Comparison of ENCODE assay signal across 10 cellular contexts in the genomic region with DNA sequence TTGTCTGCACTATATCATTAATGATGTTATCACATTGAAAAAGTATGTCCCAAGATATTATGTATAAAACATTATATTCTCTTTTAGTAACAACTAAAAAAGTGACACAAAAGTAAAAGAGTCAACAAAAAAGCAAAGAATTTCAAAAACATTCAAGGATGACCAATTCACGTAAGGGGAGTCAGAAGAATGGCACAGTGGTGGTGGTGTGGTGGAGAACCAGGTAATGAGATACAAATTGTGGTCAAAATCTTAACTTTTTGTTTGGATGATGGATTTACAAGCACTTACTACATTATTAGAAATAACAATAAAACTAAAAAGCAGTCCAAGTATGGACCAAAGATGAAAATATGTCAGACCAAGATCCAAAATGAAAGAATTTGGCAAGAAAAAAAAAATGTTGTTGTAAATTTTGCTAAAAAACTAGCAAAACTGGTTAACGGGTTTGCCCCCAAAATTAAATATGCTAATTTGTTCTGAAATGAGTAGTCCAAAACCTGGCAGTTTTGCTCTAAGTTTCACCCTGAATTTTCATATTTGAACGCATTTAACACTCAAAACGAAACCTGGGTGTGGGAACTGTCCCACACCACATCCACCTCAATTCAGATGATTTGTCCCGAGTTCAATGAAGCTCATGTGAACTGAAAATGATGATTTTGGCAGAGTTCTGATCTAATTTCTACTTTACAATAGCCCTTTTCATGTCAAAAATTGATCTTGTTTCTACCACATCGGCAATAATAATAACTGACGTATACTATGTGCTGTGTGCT.
DNase-seq lines count a peak whose midpoint lies in the region; ATAC-seq and TF ChIP-seq lines count a peak whose summit lies in the region.
"Had no signal": no experiment of that assay in that cellular context is flagged by ENCODE, and none has a peak within 500 bp of the region (broad histone marks: within the 10 kb centered on the region; RNA-seq: fewer than 3 reads in every experiment).

No MANE protein-coding gene starts in this region.

- H3K9ac ChIP-seq in smooth muscle cell (ENCODE audit: low read depth), result no peak overlapping the region

- 91% methylated on average over 7 of the region's 7 CpGs for WGBS in smooth muscle cell (ENCODE audit: low lambda C conversion rate)

- H3K9me3 Mint-ChIP-seq in immature natural killer cell, result peaks cover 0 to 3% (median 0%) of the 10 kb centered on the region in 6 donors
- H3K9me3 Mint-ChIP-seq: neural crest cell had no signal

- H3K36me3 ChIP-seq in smooth muscle cell (ENCODE audit: low read depth), result no peaks in the 10 kb centered on the region

- no peak overlapping the region for H3K27ac ChIP-seq in smooth muscle cell (ENCODE audit: low read depth)

- no peaks in the 10 kb centered on the region for H3K79me2 ChIP-seq in smooth muscle cell (ENCODE audit: low read depth)

- H3K27me3 ChIP-seq in smooth muscle cell (ENCODE audit: low read depth), result no peaks in the 10 kb centered on the region

- H3K36me3 Mint-ChIP-seq in immature natural killer cell, result peaks cover 18 to 51% (median 44%) of the 10 kb centered on the region in 3 donors

- no peaks in the 10 kb centered on the region for H3F3A ChIP-seq in smooth muscle cell (ENCODE audit: low read depth)

- no peak overlapping the region for H3K4me3 ChIP-seq in smooth muscle cell

- H3K4me3 Mint-ChIP-seq in immature natural killer cell, result peak overlapping the region; percentile 43 to 78 (median 60)
- H3K4me3 Mint-ChIP-seq: neural crest cell had no signal

- ATAC-seq in GM18861 (IDR thresholded peaks at IDR 0.05; ENCODE audit: unreplicated experiment), result peak; percentile 71
- peak; percentile 87 for ATAC-seq in GM21526 (IDR thresholded peaks at IDR 0.05; ENCODE audit: low FRiP score, unreplicated experiment)
- peak; percentile 76 for ATAC-seq in HG03442 (IDR thresholded peaks at IDR 0.05; ENCODE audit: unreplicated experiment)

- no peaks in the 10 kb centered on the region for H3K9me3 ChIP-seq in smooth muscle cell (replicated peaks; ENCODE audit: low read depth)

- DNase-seq in immature natural killer cell, result peak; percentile 46 to 52 (median 48)
- no peak for DNase-seq in smooth muscle cell (lab: John Stamatoyannopoulos, UW; ENCODE audit: unreplicated experiment)
- no peak for DNase-seq in NCI-H526 treated with DMSO at 0.1 percent for 48 hours (lab: John Stamatoyannopoulos, UW)
- DNase-seq in middle frontal gyrus (ENCODE audit: extremely low spot score, low spot score), result no peak
- no peak for DNase-seq in KG1 (lab: John Stamatoyannopoulos, UW)
- DNase-seq: NCI-H2081 treated with DMSO at 0.1 percent for 48 hours had no signal

- no peaks in the 10 kb centered on the region for H4K20me1 ChIP-seq in smooth muscle cell (ENCODE audit: low read depth)

- H3K4me1 ChIP-seq in smooth muscle cell (ENCODE audit: low read depth), result no peaks in the 10 kb centered on the region

- H3K27me3 Mint-ChIP-seq in immature natural killer cell (ENCODE audit: low read depth in 3 of 3), result peaks cover 0 to 8% (median 0%) of the 10 kb centered on the region in 3 donors

- H3K4me2 ChIP-seq in smooth muscle cell, result no peak overlapping the region

- TF ChIP-seq CTCF in smooth muscle cell (IDR thresholded peaks at IDR 0.05; ENCODE audit: borderline replicate concordance, insufficient read depth, poor library complexity, severe bottlenecking), result no peak

- peak overlapping the region; percentile 19 to 84 (median 68) for H3K27ac Mint-ChIP-seq in immature natural killer cell

- H2AFZ ChIP-seq in smooth muscle cell (ENCODE audit: low read depth), result no peak overlapping the region

- H3K4me1 Mint-ChIP-seq in immature natural killer cell, result peaks cover 41 to 68% of the 10 kb centered on the region in 2 donors
- H3K4me1 Mint-ChIP-seq: neural crest cell had no signal

Comparison
In these comparisons a context has a peak if more than half of its experiments do, and no peak if none do; other contexts are left out.
1. DNase-seq: peak in immature natural killer cell (3 of 3); none in smooth muscle cell (single experiment), NCI-H526 treated with DMSO at 0.1 percent for 48 hours (single experiment), middle frontal gyrus (single experiment) and KG1 (single experiment).
2. Peak in every context shown above with its lines, with median percentiles within 50 percentile points of each other: ATAC-seq.